Comparison of ENCODE assay signal across 15 cellular contexts in genomic region chr19:28424041-28424440, GRCh38.
"Had no signal": no experiment of that assay in that cellular context is flagged by ENCODE, and none has a peak within 500 bp of the region (broad histone marks: within the 10 kb centered on the region; RNA-seq: fewer than 3 reads in every experiment).

No MANE protein-coding gene starts in this region.

- H3K9me3 ChIP-seq: ascending aorta, gastrocnemius medialis, heart right ventricle, ovary, testis had no signal

- H3K4me1 Mint-ChIP-seq: activated CD4-positive, alpha-beta memory T cell treated with anti-CD3 and anti-CD28 coated beads, Interleukin-2, amount 10 ng/mL, durations not matched to agents 7 days and 5 days had no signal

- H3K4me3 Mint-ChIP-seq: activated CD4-positive, alpha-beta memory T cell treated with anti-CD3 and anti-CD28 coated beads, Interleukin-2, amount 10 ng/mL, durations not matched to agents 7 days and 5 days; stimulated activated naive CD8-positive, alpha-beta T cell treated with anti-CD3 and anti-CD28 coated beads, Interleukin-15, Interleukin-2, amounts not matched to agents 100 ng/mL and 50 ng/mL, for 24 hours; T-helper 2 cell treated with Interferon-gamma antibody and Interleukin-4, amounts not matched to agents 5 μg/mL and 100 μg/mL, for 36 hours had no signal

- H3K27ac Mint-ChIP-seq: activated CD4-positive, alpha-beta memory T cell treated with anti-CD3 and anti-CD28 coated beads, Interleukin-2, amount 10 ng/mL, durations not matched to agents 7 days and 5 days; stimulated activated naive CD8-positive, alpha-beta T cell treated with anti-CD3 and anti-CD28 coated beads, Interleukin-15, Interleukin-2, amounts not matched to agents 100 ng/mL and 50 ng/mL, for 24 hours; T-helper 2 cell treated with Interferon-gamma antibody and Interleukin-4, amounts not matched to agents 5 μg/mL and 100 μg/mL, for 36 hours had no signal

- H3K27me3 ChIP-seq: ascending aorta, ovary, testis had no signal

- H3K9me3 Mint-ChIP-seq: nephron; stimulated activated naive CD8-positive, alpha-beta T cell treated with anti-CD3 and anti-CD28 coated beads, Interleukin-15, Interleukin-2, amounts not matched to agents 100 ng/mL and 50 ng/mL, for 24 hours; T-helper 2 cell treated with Interferon-gamma antibody and Interleukin-4, amounts not matched to agents 5 μg/mL and 100 μg/mL, for 36 hours had no signal

- ATAC-seq: gastrocnemius medialis, heart right ventricle, left lobe of liver had no signal

- H3K36me3 ChIP-seq: ascending aorta, gastrocnemius medialis, heart right ventricle, ovary had no signal

- H3K4me1 ChIP-seq: ascending aorta, gastrocnemius medialis, heart right ventricle, testis had no signal

- H3K4me3 ChIP-seq: ascending aorta, gastrocnemius medialis, heart right ventricle, ovary, testis had no signal

- H3K27ac ChIP-seq: ascending aorta, gastrocnemius medialis, heart right ventricle, ovary, testis had no signal

- H3K27me3 Mint-ChIP-seq: activated CD4-positive, alpha-beta memory T cell treated with anti-CD3 and anti-CD28 coated beads, Interleukin-2, amount 10 ng/mL, durations not matched to agents 7 days and 5 days; stimulated activated naive CD8-positive, alpha-beta T cell treated with anti-CD3 and anti-CD28 coated beads, Interleukin-15, Interleukin-2, amounts not matched to agents 100 ng/mL and 50 ng/mL, for 24 hours had no signal

- DNase-seq: activated CD4-positive, alpha-beta memory T cell treated with anti-CD3 and anti-CD28 coated beads, Interleukin-2, amount 10 ng/mL, durations not matched to agents 7 days and 5 days; activated CD8-positive, alpha-beta memory T cell treated with anti-CD3 and anti-CD28 coated beads, Interleukin-2, amount 50 U/mL, for 4 hours; activated naive CD4-positive, alpha-beta T cell; gastrocnemius medialis; heart right ventricle; ovary; stimulated activated CD4-positive, alpha-beta T cell treated with anti-CD3 and anti-CD28 coated beads, Interleukin-15, amount 100 ng/mL, for 24 hours; stimulated activated CD4-positive, alpha-beta T cell treated with anti-CD3 and anti-CD28 coated beads, Interleukin-4, amount 100 ng/mL, for 24 hours; SW 1271; testis had no signal
